1 cellular context compared by ENCODE assay signal in the genomic region with DNA sequence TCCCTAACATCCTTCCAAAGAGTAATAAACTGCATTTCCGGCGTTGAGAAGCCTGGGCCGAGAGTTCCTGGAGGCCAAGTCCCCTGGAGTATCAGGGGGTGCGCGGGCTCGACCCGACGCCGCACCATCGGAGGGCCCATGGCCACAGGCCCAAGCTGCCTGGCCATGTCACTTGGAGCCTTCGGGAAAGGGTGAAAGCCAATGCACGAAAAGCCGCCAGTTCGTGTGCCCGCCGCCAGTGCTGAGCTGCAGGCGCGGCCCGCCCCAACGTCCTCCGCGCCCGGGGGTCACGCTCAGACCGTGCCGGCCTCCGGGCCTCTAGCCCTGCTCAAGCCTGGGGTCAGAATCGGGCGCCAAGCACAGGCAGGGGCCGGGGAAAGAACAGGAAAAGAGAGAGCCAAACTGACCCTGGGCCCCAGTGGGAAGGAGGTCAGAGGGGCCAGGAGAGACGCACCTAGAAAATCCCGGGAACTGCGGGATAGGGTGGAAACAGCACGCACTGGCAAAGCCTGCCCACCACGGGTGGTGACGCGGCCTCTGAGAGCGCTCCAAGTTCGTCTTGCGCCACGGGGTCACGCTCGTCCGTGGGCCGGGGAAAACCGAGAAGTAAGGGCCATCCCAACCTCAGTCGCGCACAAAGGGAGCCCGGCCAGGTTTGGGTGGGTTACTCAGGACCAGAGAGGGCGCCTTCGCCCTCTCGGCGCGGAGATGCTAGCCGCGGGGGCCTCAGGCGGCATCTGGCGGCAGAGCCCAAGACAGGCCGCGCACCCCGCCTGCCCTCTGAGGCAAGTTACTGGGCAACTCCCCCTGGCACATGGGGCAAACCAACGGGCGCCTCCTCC.
TF ChIP-seq lines count a peak whose summit lies in the region.

No MANE protein-coding gene starts in this region.

TF ChIP-seq in GM23338, 12 proteins besides CTCF, POLR2A, EP300 and RAD21:
- TF ChIP-seq ZNF114 (CRISPR knock-in tag; IDR thresholded peaks at IDR 0.05) (no peak), CREB1 (CRISPR knock-in tag; IDR thresholded peaks at IDR 0.05; ENCODE audit: low read depth) (no peak), EZH2 (IDR thresholded peaks at IDR 0.05; ENCODE audit: low read depth, unreplicated experiment) (no peak), POLR2AphosphoS5 (IDR thresholded peaks at IDR 0.05; ENCODE audit: low read depth) (no peak), JUNB (IDR thresholded peaks at IDR 0.05; ENCODE audit: unreplicated experiment) (no peak), EZH2phosphoT487 (IDR thresholded peaks at IDR 0.05; ENCODE audit: unreplicated experiment) (no peak), ZNF331 (CRISPR knock-in tag; IDR thresholded peaks at IDR 0.05; ENCODE audit: low read depth) (no peak), STAT1 (IDR thresholded peaks at IDR 0.05; ENCODE audit: unreplicated experiment) (no peak), NANOG (IDR thresholded peaks at IDR 0.05; ENCODE audit: borderline replicate concordance) (no peak)
- TF ChIP-seq, protein P1, sequence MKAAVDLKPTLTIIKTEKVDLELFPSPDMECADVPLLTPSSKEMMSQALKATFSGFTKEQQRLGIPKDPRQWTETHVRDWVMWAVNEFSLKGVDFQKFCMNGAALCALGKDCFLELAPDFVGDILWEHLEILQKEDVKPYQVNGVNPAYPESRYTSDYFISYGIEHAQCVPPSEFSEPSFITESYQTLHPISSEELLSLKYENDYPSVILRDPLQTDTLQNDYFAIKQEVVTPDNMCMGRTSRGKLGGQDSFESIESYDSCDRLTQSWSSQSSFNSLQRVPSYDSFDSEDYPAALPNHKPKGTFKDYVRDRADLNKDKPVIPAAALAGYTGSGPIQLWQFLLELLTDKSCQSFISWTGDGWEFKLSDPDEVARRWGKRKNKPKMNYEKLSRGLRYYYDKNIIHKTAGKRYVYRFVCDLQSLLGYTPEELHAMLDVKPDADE (IDR thresholded peaks at IDR 0.05): no peak
- TF ChIP-seq, protein P2, sequence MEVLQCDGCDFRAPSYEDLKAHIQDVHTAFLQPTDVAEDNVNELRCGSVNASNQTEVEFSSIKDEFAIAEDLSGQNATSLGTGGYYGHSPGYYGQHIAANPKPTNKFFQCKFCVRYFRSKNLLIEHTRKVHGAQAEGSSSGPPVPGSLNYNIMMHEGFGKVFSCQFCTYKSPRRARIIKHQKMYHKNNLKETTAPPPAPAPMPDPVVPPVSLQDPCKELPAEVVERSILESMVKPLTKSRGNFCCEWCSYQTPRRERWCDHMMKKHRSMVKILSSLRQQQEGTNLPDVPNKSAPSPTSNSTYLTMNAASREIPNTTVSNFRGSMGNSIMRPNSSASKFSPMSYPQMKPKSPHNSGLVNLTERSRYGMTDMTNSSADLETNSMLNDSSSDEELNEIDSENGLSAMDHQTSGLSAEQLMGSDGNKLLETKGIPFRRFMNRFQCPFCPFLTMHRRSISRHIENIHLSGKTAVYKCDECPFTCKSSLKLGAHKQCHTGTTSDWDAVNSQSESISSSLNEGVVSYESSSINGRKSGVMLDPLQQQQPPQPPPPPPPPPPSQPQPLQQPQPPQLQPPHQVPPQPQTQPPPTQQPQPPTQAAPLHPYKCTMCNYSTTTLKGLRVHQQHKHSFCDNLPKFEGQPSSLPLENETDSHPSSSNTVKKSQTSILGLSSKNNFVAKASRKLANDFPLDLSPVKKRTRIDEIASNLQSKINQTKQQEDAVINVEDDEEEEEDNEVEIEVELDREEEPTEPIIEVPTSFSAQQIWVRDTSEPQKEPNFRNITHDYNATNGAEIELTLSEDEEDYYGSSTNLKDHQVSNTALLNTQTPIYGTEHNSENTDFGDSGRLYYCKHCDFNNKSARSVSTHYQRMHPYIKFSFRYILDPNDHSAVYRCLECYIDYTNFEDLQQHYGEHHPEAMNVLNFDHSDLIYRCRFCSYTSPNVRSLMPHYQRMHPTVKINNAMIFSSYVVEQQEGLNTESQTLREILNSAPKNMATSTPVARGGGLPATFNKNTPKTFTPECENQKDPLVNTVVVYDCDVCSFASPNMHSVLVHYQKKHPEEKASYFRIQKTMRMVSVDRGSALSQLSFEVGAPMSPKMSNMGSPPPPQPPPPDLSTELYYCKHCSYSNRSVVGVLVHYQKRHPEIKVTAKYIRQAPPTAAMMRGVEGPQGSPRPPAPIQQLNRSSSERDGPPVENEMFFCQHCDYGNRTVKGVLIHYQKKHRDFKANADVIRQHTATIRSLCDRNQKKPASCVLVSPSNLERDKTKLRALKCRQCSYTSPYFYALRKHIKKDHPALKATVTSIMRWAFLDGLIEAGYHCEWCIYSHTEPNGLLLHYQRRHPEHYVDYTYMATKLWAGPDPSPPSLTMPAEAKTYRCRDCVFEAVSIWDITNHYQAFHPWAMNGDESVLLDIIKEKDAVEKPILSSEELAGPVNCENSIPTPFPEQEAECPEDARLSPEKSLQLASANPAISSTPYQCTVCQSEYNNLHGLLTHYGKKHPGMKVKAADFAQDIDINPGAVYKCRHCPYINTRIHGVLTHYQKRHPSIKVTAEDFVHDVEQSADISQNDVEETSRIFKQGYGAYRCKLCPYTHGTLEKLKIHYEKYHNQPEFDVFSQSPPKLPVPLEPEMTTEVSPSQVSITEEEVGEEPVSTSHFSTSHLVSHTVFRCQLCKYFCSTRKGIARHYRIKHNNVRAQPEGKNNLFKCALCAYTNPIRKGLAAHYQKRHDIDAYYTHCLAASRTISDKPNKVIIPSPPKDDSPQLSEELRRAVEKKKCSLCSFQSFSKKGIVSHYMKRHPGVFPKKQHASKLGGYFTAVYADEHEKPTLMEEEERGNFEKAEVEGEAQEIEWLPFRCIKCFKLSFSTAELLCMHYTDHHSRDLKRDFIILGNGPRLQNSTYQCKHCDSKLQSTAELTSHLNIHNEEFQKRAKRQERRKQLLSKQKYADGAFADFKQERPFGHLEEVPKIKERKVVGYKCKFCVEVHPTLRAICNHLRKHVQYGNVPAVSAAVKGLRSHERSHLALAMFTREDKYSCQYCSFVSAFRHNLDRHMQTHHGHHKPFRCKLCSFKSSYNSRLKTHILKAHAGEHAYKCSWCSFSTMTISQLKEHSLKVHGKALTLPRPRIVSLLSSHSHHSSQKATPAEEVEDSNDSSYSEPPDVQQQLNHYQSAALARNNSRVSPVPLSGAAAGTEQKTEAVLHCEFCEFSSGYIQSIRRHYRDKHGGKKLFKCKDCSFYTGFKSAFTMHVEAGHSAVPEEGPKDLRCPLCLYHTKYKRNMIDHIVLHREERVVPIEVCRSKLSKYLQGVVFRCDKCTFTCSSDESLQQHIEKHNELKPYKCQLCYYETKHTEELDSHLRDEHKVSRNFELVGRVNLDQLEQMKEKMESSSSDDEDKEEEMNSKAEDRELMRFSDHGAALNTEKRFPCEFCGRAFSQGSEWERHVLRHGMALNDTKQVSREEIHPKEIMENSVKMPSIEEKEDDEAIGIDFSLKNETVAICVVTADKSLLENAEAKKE (CRISPR knock-in tag; IDR thresholded peaks at IDR 0.05): no peak
